ENCODE assay signal across 22 cellular contexts in the genomic region with DNA sequence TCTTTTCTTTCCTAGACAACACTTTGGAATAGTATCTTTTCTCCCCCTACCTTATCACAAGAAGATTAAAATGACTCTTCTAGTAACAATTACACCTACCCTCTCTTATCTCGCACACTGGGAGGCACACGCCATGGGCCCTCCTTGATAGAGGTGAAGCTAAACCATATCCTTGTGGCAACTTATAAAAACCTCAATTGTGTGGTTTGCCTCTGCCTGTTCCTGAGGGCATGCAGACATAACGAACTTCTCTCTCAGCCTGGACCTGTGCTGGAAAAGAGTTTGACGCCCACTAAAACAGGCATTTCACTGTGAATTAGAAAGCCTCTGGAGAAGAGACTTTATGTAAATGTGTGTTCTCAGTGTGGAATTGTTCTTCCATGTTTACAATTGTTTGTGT.
DNase-seq lines count a peak whose midpoint lies in the region; ATAC-seq, FAIRE-seq and TF ChIP-seq lines count a peak whose summit lies in the region.
"Had no signal": no experiment of that assay in that cellular context is flagged by ENCODE, and none has a peak within 500 bp of the region (broad histone marks: within the 10 kb centered on the region; RNA-seq: fewer than 3 reads in every experiment).

No MANE protein-coding gene starts in this region.

- H3K23ac ChIP-seq in IMR-90 (ENCODE audit: low read depth, low read length) (peak overlapping the region; percentile 33; the same call in 1 of the 2 replicates), H1 (ENCODE audit: insufficient read length) (no peak overlapping the region)

- H3K56ac ChIP-seq in IMR-90 (ENCODE audit: extremely low read depth, insufficient read depth, low read length) (no peak overlapping the region), H1 (replicated peaks; ENCODE audit: insufficient read length, low read depth, low read length) (no peak overlapping the region)

- DNase-seq in DND-41 (peak; percentile 80), IMR-90 (no peak), OCI-M1 (lab: John Stamatoyannopoulos, UW) (peak; percentile 35), H1 (ENCODE audit: low read depth in 1 of 2, low spot score in 2 of 2) (no peak), WERI-Rb-1 (no peak), SKM-1 treated with dmso at 0.1 percent for 144 hours (lab: John Stamatoyannopoulos, UW; ENCODE audit: unreplicated experiment) (no peak), mucosa of descending colon (no peak)
- DNase-seq: activated CD4-positive, alpha-beta T cell treated with anti-CD3 and anti-CD28 coated beads, Interleukin-2, amount 50 U/mL, for 1 hour; CD4-positive, CD25-positive, alpha-beta regulatory T cell; cerebellar nuclear complex; heart left ventricle; NCI-H1048; NCI-H1694 treated with DMSO at 0.1 percent for 48 hours; NCI-H345; NCI-H774; stimulated activated CD8-positive, alpha-beta memory T cell treated with anti-CD3 and anti-CD28 coated beads, Interleukin-4, amount 100 ng/mL, for 48 hours; stomach; transverse colon had no signal

- no peak for FAIRE-seq in H1 (lab: Jason Lieb, UNC)
- FAIRE-seq: D721Med had no signal

- intact Hi-C loops in IMR-90 (cut with micrococcal nuclease) (loop anchor here (2.0 to 10.0 kb wide), 2 partner anchors 45 to 169 kb away; no protein-coding TSS in a partner anchor), mucosa of descending colon (cut with DNase I, micrococcal nuclease) (no loop called here)

- peak overlapping the region; percentile 59 for H2AK5ac ChIP-seq in IMR-90 (ENCODE audit: low read depth, low read length)
- no peak overlapping the region for H2AK5ac ChIP-seq in H1 (ENCODE audit: low read depth, low read length)

- TF ChIP-seq CTCF in DND-41 (IDR thresholded peaks at IDR 0.05; ENCODE audit: borderline replicate concordance, extremely low read depth, low read length, poor library complexity, severe bottlenecking) = no peak
- no peak for TF ChIP-seq CTCF in IMR-90 (conservative IDR thresholded peaks at IDR 0.05; ENCODE audit: low read depth, low read length)
- TF ChIP-seq CTCF in H1 (IDR thresholded peaks at IDR 0.05; ENCODE audit: control extremely low read depth in 1 of 3, insufficient read depth in 1 of 3, low read depth in 1 of 3, low read length in 3 of 3) = no peak
- TF ChIP-seq CTCF in WERI-Rb-1 (IDR thresholded peaks at IDR 0.05; ENCODE audit: low read depth, low read length) = no peak
- no peak for TF ChIP-seq CTCF in mucosa of descending colon (IDR thresholded peaks at IDR 0.05)

- H4K20me1 ChIP-seq in DND-41 (ENCODE audit: insufficient read depth, low read length) (no peaks in the 10 kb centered on the region), IMR-90 (ENCODE audit: insufficient read depth, low read length) (no peaks in the 10 kb centered on the region), H1 (replicated peaks in 1 of 2; ENCODE audit: control insufficient read depth in 1 of 2, insufficient read depth in 2 of 2, low read length in 2 of 2) (no peaks in the 10 kb centered on the region)

- H3K4me3 ChIP-seq in DND-41 (ENCODE audit: low read depth in 1 of 2, low read length in 2 of 2) (no peak overlapping the region), IMR-90 (ENCODE audit: insufficient read depth, low read depth, low read length) (no peak overlapping the region), H1 (ENCODE audit: extremely low read depth in 1 of 4, insufficient read depth in 2 of 4, low read depth in 3 of 4, low read length in 4 of 4) (no peak overlapping the region), WERI-Rb-1 (ENCODE audit: low read depth, low read length) (no peak overlapping the region), mucosa of descending colon (no peak overlapping the region)
- H3K4me3 ChIP-seq: heart left ventricle, stomach, transverse colon had no signal

- no peak for TF ChIP-seq RAD21 in IMR-90 (IDR thresholded peaks at IDR 0.05; ENCODE audit: low read length)
- TF ChIP-seq RAD21 in H1 (IDR thresholded peaks at IDR 0.05 in 1 of 2, conservative IDR thresholded peaks at IDR 0.05 in 1 of 2; ENCODE audit: low read depth in 2 of 2, low read length in 2 of 2) = no peak

- H4K8ac ChIP-seq in IMR-90 (ENCODE audit: low read depth in 2 of 2, low read length in 2 of 2) (peak overlapping the region in 1 of 2 experiments; percentile 76; a peak in 2 of 4 replicates), H1 (ENCODE audit: extremely low read depth, insufficient read depth, low read length) (no peak overlapping the region)

- H2BK15ac ChIP-seq in IMR-90 (ENCODE audit: low read depth, low read length) (peak overlapping the region; percentile 95; the same call in 2 of the 3 replicates), H1 (ENCODE audit: low read length) (no peak overlapping the region)

- CTCF ChIA-PET in IMR-90 (lab: Yijun Ruan, JAX) (no interaction called here), H1 (lab: Charles Lee; ENCODE audit: partially characterized antibody) (no interaction called here)

- H3K79me1 ChIP-seq in IMR-90 (ENCODE audit: low read depth in 1 of 2, low read length in 2 of 2) (no peaks in the 10 kb centered on the region; a peak in 1 of 4 replicates), H1 (ENCODE audit: low read depth, low read length) (no peaks in the 10 kb centered on the region)

- H3K14ac ChIP-seq in IMR-90 (replicated peaks; ENCODE audit: low read depth, low read length) (peak overlapping the region; percentile 79), H1 (ENCODE audit: insufficient read length) (no peak overlapping the region)

- H3K9ac ChIP-seq in DND-41 (ENCODE audit: low read depth, low read length) = peak overlapping the region; percentile 59
- H3K9ac ChIP-seq in IMR-90 (ENCODE audit: low read depth, low read length) = no peak overlapping the region
- H3K9ac ChIP-seq in H1 (replicated peaks in 1 of 4; ENCODE audit: extremely low read depth in 1 of 4, low read depth in 3 of 4, low read length in 3 of 4) = peak overlapping the region in 1 of 4 experiments; percentile 18; a peak in 1 of 7 replicates

- H3K18ac ChIP-seq in IMR-90 (ENCODE audit: low read depth, low read length) (peak overlapping the region; percentile 78), H1 (ENCODE audit: extremely low read depth, low read length) (no peak overlapping the region)

- dilution Hi-C loops in IMR-90 (cut with HindIII; ENCODE audit: low sequenced_read_pairs, unreplicated experiment) = no loop called here

- H3K27ac ChIP-seq in DND-41 (ENCODE audit: low read length) (peak overlapping the region; percentile 98), IMR-90 (ENCODE audit: insufficient read depth, low read length) (peak overlapping the region; percentile 5; the same call in 1 of the 2 replicates), H1 (ENCODE audit: low read depth, low read length) (no peak overlapping the region), WERI-Rb-1 (no peak overlapping the region)
- H3K27ac ChIP-seq: epithelial cell of prostate, heart left ventricle, stomach, transverse colon had no signal

- H2BK20ac ChIP-seq in IMR-90 (ENCODE audit: low read depth, low read length) (peak overlapping the region; percentile 91), H1 (ENCODE audit: low read length) (no peak overlapping the region)

- no TSS peak for BruUV-seq in IMR-90 (replicated peaks; lab: Mats Ljungman, UMichigan)

- H3K36me3 ChIP-seq in DND-41 (ENCODE audit: insufficient read depth, low read length) (peaks cover 33% of the 10 kb centered on the region), IMR-90 (ENCODE audit: control insufficient read depth, insufficient read depth, low read length) (no peaks in the 10 kb centered on the region), H1 (ENCODE audit: control insufficient read depth in 2 of 4, insufficient read depth in 4 of 4, low read length in 3 of 4) (no peaks in the 10 kb centered on the region), WERI-Rb-1 (no peaks in the 10 kb centered on the region), mucosa of descending colon (ENCODE audit: low read depth) (no peaks in the 10 kb centered on the region)
- H3K36me3 ChIP-seq: heart left ventricle, stomach, transverse colon had no signal

- H2AFZ ChIP-seq in DND-41 (ENCODE audit: low read depth, low read length) = no peak overlapping the region
- peak overlapping the region; percentile 54 for H2AFZ ChIP-seq in IMR-90 (replicated peaks; ENCODE audit: low read length, poor library complexity)
- peak overlapping the region; percentile 41; the same call in 1 of the 2 replicates for H2AFZ ChIP-seq in H1 (ENCODE audit: low read length)

- in situ Hi-C loops in IMR-90 (cut with MboI; ENCODE audit: low sequenced_read_pairs) = no loop called here

- no peak overlapping the region for H2BK5ac ChIP-seq in IMR-90 (ENCODE audit: low read depth, low read length, poor library complexity, severe bottlenecking)
- H2BK5ac ChIP-seq in H1 (ENCODE audit: low read depth, low read length) = no peak overlapping the region

- H3K9me3 ChIP-seq in DND-41 (ENCODE audit: insufficient read depth, low read length, severe bottlenecking) (no peaks in the 10 kb centered on the region), IMR-90 (ENCODE audit: control insufficient read depth, insufficient read depth, low read length) (no peaks in the 10 kb centered on the region), H1 (ENCODE audit: insufficient read depth in 2 of 2, low read depth in 1 of 2, low read length in 1 of 2) (no peaks in the 10 kb centered on the region), WERI-Rb-1 (ENCODE audit: severe bottlenecking) (no peaks in the 10 kb centered on the region), mucosa of descending colon (no peaks in the 10 kb centered on the region)
- H3K9me3 ChIP-seq: heart left ventricle, stomach, transverse colon had no signal

- H2BK120ac ChIP-seq in IMR-90 (ENCODE audit: low read depth, low read length) = peak overlapping the region; percentile 94
- H2BK120ac ChIP-seq in H1 (replicated peaks; ENCODE audit: low read depth, low read length) = no peak overlapping the region

- H4K91ac ChIP-seq in IMR-90 (ENCODE audit: insufficient read depth, low read depth, low read length) (peak overlapping the region; percentile 82), H1 (replicated peaks; ENCODE audit: insufficient read length, low read length) (no peak overlapping the region)

- H3K79me2 ChIP-seq in DND-41 (ENCODE audit: insufficient read depth, low read length) (peaks cover 25% of the 10 kb centered on the region), H1 (ENCODE audit: control insufficient read depth in 1 of 2, insufficient read depth in 2 of 2, low read length in 2 of 2) (no peaks in the 10 kb centered on the region)

- TF ChIP-seq POLR2A in IMR-90 (IDR thresholded peaks at IDR 0.05; ENCODE audit: low read depth, low read length) (no peak), H1 (IDR thresholded peaks at IDR 0.05; ENCODE audit: control extremely low read depth in 1 of 2, low read depth in 2 of 2, low read length in 2 of 2) (no peak)

- peak overlapping the region; percentile 55 for H3K4me2 ChIP-seq in DND-41 (ENCODE audit: insufficient read depth, low read length)
- H3K4me2 ChIP-seq in IMR-90 (ENCODE audit: low read depth, low read length) = no peak overlapping the region
- no peak overlapping the region for H3K4me2 ChIP-seq in H1 (ENCODE audit: insufficient read depth in 1 of 2, low read depth in 2 of 2, low read length in 2 of 2)

- H3K9me1 ChIP-seq in IMR-90 (ENCODE audit: insufficient read depth, low read length) = peaks cover 3% of the 10 kb centered on the region; the same call in 1 of the 2 replicates

- peak overlapping the region; percentile 17 for H2AK9ac ChIP-seq in IMR-90 (replicated peaks; ENCODE audit: low read depth, low read length, poor library complexity)

- H3K4ac ChIP-seq in IMR-90 (ENCODE audit: low read depth, low read length) (peak overlapping the region; percentile 78), H1 (replicated peaks; ENCODE audit: insufficient read length, low read depth, low read length) (no peak overlapping the region)

- POLR2A ChIA-PET in IMR-90 (lab: Charles Lee; ENCODE audit: unreplicated experiment) (no interaction called here), H1 (lab: Charles Lee; ENCODE audit: partially characterized antibody) (no interaction called here)

- ATAC-seq in DND-41 (ENCODE audit: insufficient read depth, low read depth) = peak; percentile 85
- ATAC-seq in IMR-90 (ENCODE audit: low read depth) = no peak
- ATAC-seq in HG02938 (IDR thresholded peaks at IDR 0.05; ENCODE audit: unreplicated experiment) = no peak
- ATAC-seq in mucosa of descending colon = no peak
- ATAC-seq: heart left ventricle, Right ventricle myocardium inferior had no signal

- H2BK12ac ChIP-seq in H1 (ENCODE audit: low read depth, low read length) = no peak overlapping the region

- peak overlapping the region; percentile 39; the same call in 1 of the 2 replicates for H4K5ac ChIP-seq in IMR-90 (ENCODE audit: low read depth, low read length)
- H4K5ac ChIP-seq in H1 (ENCODE audit: insufficient read length, low read depth, low read length) = no peak overlapping the region

- no CpG with 5 or more reads among the region's 4 CpGs for WGBS in IMR-90 (ENCODE audit: extremely low coverage in 2 of 2, insufficient read length in 1 of 2), 2 experiments
- WGBS in H1 (ENCODE audit: extremely low coverage in 1 of 2, insufficient coverage in 1 of 2, insufficient read length in 1 of 2, insufficient replicate concordance in 2 of 2, low coverage in 1 of 2, low lambda C conversion rate in 2 of 2, missing lambda C conversion rate in 1 of 2), 2 experiments = 83% methylated on average over 4 of the region's 4 CpGs; no CpG with 5 or more reads in 1 of the 2 experiments

- TF ChIP-seq EP300 in H1 (IDR thresholded peaks at IDR 0.05; ENCODE audit: borderline replicate concordance in 1 of 2, low read depth in 2 of 2, low read length in 2 of 2) = no peak

- no peaks in the 10 kb centered on the region for H3K23me2 ChIP-seq in H1 (ENCODE audit: low read depth, low read length)

- H3K27me3 ChIP-seq in DND-41 (ENCODE audit: insufficient read depth, low read length, poor library complexity) (no peaks in the 10 kb centered on the region), IMR-90 (ENCODE audit: control insufficient read depth, insufficient read depth, low read length) (no peaks in the 10 kb centered on the region), H1 (replicated peaks in 1 of 4; ENCODE audit: control insufficient read depth in 3 of 4, extremely low read depth in 1 of 4, insufficient read depth in 3 of 4, low read length in 3 of 4) (no peaks in the 10 kb centered on the region), WERI-Rb-1 (ENCODE audit: insufficient read depth, low read depth, severe bottlenecking) (no peaks in the 10 kb centered on the region)
- H3K27me3 ChIP-seq: stomach, transverse colon had no signal

- peaks cover 86% of the 10 kb centered on the region for H3K4me1 ChIP-seq in DND-41 (ENCODE audit: insufficient read depth, low read length)
- H3K4me1 ChIP-seq in IMR-90 (ENCODE audit: control insufficient read depth, insufficient read depth, low read length) = peaks cover 13% of the 10 kb centered on the region
- peaks cover 0 to 5% (median 0%) of the 10 kb centered on the region in 4 experiments; a peak in 2 of 7 replicates for H3K4me1 ChIP-seq in H1 (replicated peaks in 1 of 4; ENCODE audit: control insufficient read depth in 3 of 4, insufficient read depth in 4 of 4, low read length in 3 of 4)
- no peaks in the 10 kb centered on the region for H3K4me1 ChIP-seq in mucosa of descending colon (ENCODE audit: low read depth)
- H3K4me1 ChIP-seq: heart left ventricle, stomach, transverse colon had no signal

Comparison
In these comparisons a context has a peak if more than half of its experiments do, and no peak if none do; other contexts are left out.
1. DNase-seq: peak in DND-41 (single experiment) and OCI-M1 (single experiment); none in IMR-90 (single experiment), H1 (0 of 2), WERI-Rb-1 (single experiment), SKM-1 treated with dmso at 0.1 percent for 144 hours (single experiment) and mucosa of descending colon (0 of 3).
2. H3K27ac ChIP-seq: peak in DND-41 (single experiment) and IMR-90 (single experiment); none in H1 (single experiment) and WERI-Rb-1 (single experiment).